ENCODE assay signal across 12 cellular contexts in the genomic region with DNA sequence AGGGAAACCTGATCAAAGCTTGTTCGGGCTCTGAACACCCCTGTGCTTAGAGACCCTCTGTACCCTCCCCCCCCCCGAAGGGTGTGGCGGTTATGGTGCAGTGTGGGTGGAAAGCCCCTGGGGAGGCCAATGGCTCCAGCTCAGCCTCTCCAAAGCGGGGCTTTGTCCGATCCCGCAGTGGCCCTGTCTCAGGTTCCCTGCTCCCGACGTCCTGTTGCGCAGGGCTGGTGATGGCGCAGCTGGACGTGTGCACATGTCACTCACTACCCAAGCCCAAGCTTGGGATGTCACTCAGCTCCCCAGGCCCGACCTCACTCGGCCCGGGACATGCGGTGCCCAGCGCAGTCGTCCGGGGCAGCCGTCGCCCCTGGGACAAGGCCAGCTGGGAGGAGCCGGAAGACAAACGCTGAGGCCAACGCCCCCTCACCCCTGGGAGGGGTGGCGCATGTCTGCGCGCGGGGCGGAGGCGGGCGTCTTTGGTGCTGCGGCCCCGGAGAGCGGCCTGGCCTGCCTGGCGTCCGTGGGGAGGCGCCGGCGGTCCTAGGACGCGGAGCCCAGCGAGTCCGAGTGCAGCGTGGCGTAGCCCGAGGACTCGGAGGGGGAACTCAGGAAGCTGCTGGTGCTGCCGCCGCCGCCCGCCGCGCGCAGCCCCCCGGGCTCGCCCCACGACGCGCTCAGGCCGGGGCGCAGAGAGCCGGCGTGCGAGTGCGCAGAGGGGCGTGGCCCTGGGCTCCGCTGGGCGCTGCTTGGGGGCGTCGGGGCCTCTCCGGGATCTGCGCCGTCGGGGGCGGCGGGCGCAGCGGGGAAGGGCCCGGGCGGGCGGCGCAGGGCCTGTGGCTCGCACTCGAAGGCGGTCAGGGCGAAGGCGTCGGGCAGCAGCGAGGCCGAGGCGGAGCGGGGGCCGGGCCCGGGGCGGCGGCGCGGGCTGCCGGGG. TPM values are rescaled to one million over a fixed set of nuclear protein-coding genes. Genes with fewer than 3 reads are reported as not detected.
DNase-seq lines count a peak whose midpoint lies in the region; ATAC-seq and TF ChIP-seq lines count a peak whose summit lies in the region.
"Had no signal": no experiment of that assay in that cellular context is flagged by ENCODE, and none has a peak within 500 bp of the region (broad histone marks: within the 10 kb centered on the region; RNA-seq: fewer than 3 reads in every experiment).

No MANE protein-coding gene starts in this region.

- ATAC-seq in sciatic nerve, result peak; percentile 7
- ATAC-seq in GM21825 (IDR thresholded peaks at IDR 0.05; ENCODE audit: unreplicated experiment), result no peak
- ATAC-seq in GM21786 (IDR thresholded peaks at IDR 0.05; ENCODE audit: unreplicated experiment), result no peak
- ATAC-seq: body of pancreas had no signal

- intact Hi-C loops in sciatic nerve (cut with DNase I), result loop anchor here (5.0 to 10.0 kb wide), 4 partner anchors 88 to 197 kb away; no protein-coding TSS in a partner anchor

- peaks cover 4% of the 10 kb centered on the region for H3K4me1 ChIP-seq in SJCRH30

- H3K4me3 ChIP-seq in SK-N-MC (peak overlapping the region; percentile 47), SJCRH30 (no peak overlapping the region)
- H3K4me3 ChIP-seq: body of pancreas, uterus had no signal

- H3K9me3 ChIP-seq in SK-N-MC (ENCODE audit: low read depth, low read length), result no peaks in the 10 kb centered on the region
- H3K9me3 ChIP-seq in SJCRH30 (replicated peaks), result no peaks in the 10 kb centered on the region
- H3K9me3 ChIP-seq: body of pancreas, uterus had no signal

- H3K36me3 ChIP-seq in SK-N-MC (ENCODE audit: insufficient read depth, low read length) (no peaks in the 10 kb centered on the region; the same call in 1 of the 2 replicates), SJCRH30 (peaks cover 11% of the 10 kb centered on the region)
- H3K36me3 ChIP-seq: uterus had no signal

- no peak overlapping the region for H3K27ac ChIP-seq in SK-N-MC
- H3K27ac ChIP-seq in SJCRH30, result no peak overlapping the region
- H3K27ac ChIP-seq: body of pancreas, uterus had no signal

- DNase-seq in EL (peak; percentile 37), SK-N-MC (ENCODE audit: low read depth, low spot score) (no peak), hepatic stellate cell (ENCODE audit: low spot score) (peak; percentile 47), sciatic nerve (ENCODE audit: low spot score) (no peak), HEK293T (ENCODE audit: extremely low spot score) (no peak), SJCRH30 (no peak)
- DNase-seq: body of pancreas; KG1; stimulated activated CD4-positive, alpha-beta T cell treated with anti-CD3 and anti-CD28 coated beads, Interleukin-4, amount 100 ng/mL, for 4 hours; uterus had no signal

- POLR2A ChIA-PET in HEK293T (lab: Yijun Ruan, JAX), result no interaction called here

- CTCF ChIA-PET in HEK293T (lab: Yijun Ruan, JAX), result no interaction called here

- H3K9ac ChIP-seq in SK-N-MC (ENCODE audit: insufficient read length), result no peak overlapping the region

- H3K27me3 ChIP-seq in SJCRH30, result no peaks in the 10 kb centered on the region

TF ChIP-seq in HEK293T, 16 proteins besides CTCF, POLR2A, EP300 and RAD21:
- no peak for TF ChIP-seq FOXA1 (IDR thresholded peaks at IDR 0.05)
- TF ChIP-seq SP1 (IDR thresholded peaks at IDR 0.05), result no peak
- no peak for TF ChIP-seq SUZ12 (IDR thresholded peaks at IDR 0.05)
- TF ChIP-seq TARDBP (IDR thresholded peaks at IDR 0.05), result no peak
- TF ChIP-seq BHLHE40 (IDR thresholded peaks at IDR 0.05; ENCODE audit: borderline replicate concordance), result no peak
- no peak for TF ChIP-seq CTBP1 (IDR thresholded peaks at IDR 0.05; ENCODE audit: borderline replicate concordance)
- TF ChIP-seq FOXM1 (IDR thresholded peaks at IDR 0.05; ENCODE audit: borderline replicate concordance), result no peak
- TF ChIP-seq ARNT (IDR thresholded peaks at IDR 0.05), result no peak
- no peak for TF ChIP-seq ELF4 (IDR thresholded peaks at IDR 0.05)
- TF ChIP-seq, protein P1, sequence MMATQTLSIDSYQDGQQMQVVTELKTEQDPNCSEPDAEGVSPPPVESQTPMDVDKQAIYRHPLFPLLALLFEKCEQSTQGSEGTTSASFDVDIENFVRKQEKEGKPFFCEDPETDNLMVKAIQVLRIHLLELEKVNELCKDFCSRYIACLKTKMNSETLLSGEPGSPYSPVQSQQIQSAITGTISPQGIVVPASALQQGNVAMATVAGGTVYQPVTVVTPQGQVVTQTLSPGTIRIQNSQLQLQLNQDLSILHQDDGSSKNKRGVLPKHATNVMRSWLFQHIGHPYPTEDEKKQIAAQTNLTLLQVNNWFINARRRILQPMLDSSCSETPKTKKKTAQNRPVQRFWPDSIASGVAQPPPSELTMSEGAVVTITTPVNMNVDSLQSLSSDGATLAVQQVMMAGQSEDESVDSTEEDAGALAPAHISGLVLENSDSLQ (IDR thresholded peaks at IDR 0.05), result no peak
- TF ChIP-seq NFRKB (IDR thresholded peaks at IDR 0.05), result no peak
- TF ChIP-seq HDGF (IDR thresholded peaks at IDR 0.05; ENCODE audit: borderline replicate concordance), result no peak
- no peak for TF ChIP-seq FOXK2 (IDR thresholded peaks at IDR 0.05)
- no peak for TF ChIP-seq ZNF384 (IDR thresholded peaks at IDR 0.05)
- no peak for TF ChIP-seq L3MBTL2 (conservative IDR thresholded peaks at IDR 0.05)
- no peak for TF ChIP-seq LEF1 (IDR thresholded peaks at IDR 0.05; ENCODE audit: borderline replicate concordance)

RNA-seq across cellular contexts. Expression of a gene that starts 5.1 kb away (rescaled TPM):
- total RNA-seq in sciatic nerve, result not detected
- total RNA-seq in SJCRH30 (2014; rRNA removed; shearing (Covaris generic)), result not detected in 2 replicates
- total RNA-seq: body of pancreas, uterus had no signal

RNA-seq across cellular contexts. Expression of a gene that starts 11.8 kb away (rescaled TPM):
- 10.6 TPM for total RNA-seq in sciatic nerve
- total RNA-seq in SJCRH30 (2014; rRNA removed; shearing (Covaris generic)), result 58.2 and 61.3 TPM in 2 replicates

RNA-seq across cellular contexts. Expression of a gene that starts 13.3 kb away (rescaled TPM):
- 41.9 TPM for total RNA-seq in sciatic nerve
- total RNA-seq in SJCRH30 (2014; rRNA removed; shearing (Covaris generic)), result 109 and 111 TPM in 2 replicates

RNA-seq across cellular contexts. Expression of a gene that starts 43.1 kb away (rescaled TPM):
- 26.9 TPM for total RNA-seq in sciatic nerve
- total RNA-seq in SJCRH30 (2014; rRNA removed; shearing (Covaris generic)), result not detected in 2 replicates

RNA-seq across cellular contexts. Expression of a gene that starts 49.7 kb away (rescaled TPM):
- 354 TPM for total RNA-seq in sciatic nerve
- 606 and 680 TPM in 2 replicates for total RNA-seq in SJCRH30 (2014; rRNA removed; shearing (Covaris generic))

Comparison
In these comparisons a context has a peak if more than half of its experiments do, and no peak if none do; other contexts are left out.
1. DNase-seq: peak in EL (single experiment) and hepatic stellate cell (single experiment); none in SK-N-MC (single experiment), sciatic nerve (single experiment), HEK293T (single experiment) and SJCRH30 (0 of 2).